In genomic region chr10:30677616-30678015, GRCh38 we compare ENCODE assay signal across 13 cellular contexts. TPM values are rescaled to one million over a fixed set of nuclear protein-coding genes. Genes with fewer than 3 reads are reported as not detected.
DNase-seq lines count a peak whose midpoint lies in the region; ATAC-seq, FAIRE-seq and TF ChIP-seq lines count a peak whose summit lies in the region.
"Not testable (repeated sequence)": the region's sequence is repeated elsewhere in the genome, so short reads cannot be mapped to it uniquely, and the experiment has no call there.
"Had no signal": no experiment of that assay in that cellular context is flagged by ENCODE, and none has a peak within 500 bp of the region (broad histone marks: within the 10 kb centered on the region; RNA-seq: fewer than 3 reads in every experiment).

No MANE protein-coding gene starts in this region.

- POLR2A ChIA-PET in activated CD8-positive, alpha-beta T cell treated with anti-CD3 and anti-CD28 coated beads for 36 hours (lab: Charles Lee) = not testable (repeated sequence)

- not testable (repeated sequence) for H3K79me2 ChIP-seq in GM23338 (replicated peaks; ENCODE audit: insufficient read depth)

- H3K27me3 Mint-ChIP-seq in GM23338 (ENCODE audit: insufficient read depth, low read depth, poor library complexity); activated CD8-positive, alpha-beta T cell treated with anti-CD3 and anti-CD28 coated beads for 36 hours: not testable (repeated sequence)
- peaks cover 20 to 22% of the 10 kb centered on the region in 2 donors for H3K27me3 Mint-ChIP-seq in natural killer cell treated with Interleukin-12 subunit alpha and Interleukin-12 subunit beta and Interleukin-15 and Interleukin-18, amount 100 ng/mL, for 72 hours

- not testable (repeated sequence) for TF ChIP-seq CTCF in GM23338 (conservative IDR thresholded peaks at IDR 0.05; ENCODE audit: low read depth in 2 of 2); activated CD8-positive, alpha-beta T cell treated with anti-CD3 and anti-CD28 coated beads for 36 hours (IDR thresholded peaks at IDR 0.05)

- DNase-seq in GM18507 (ENCODE audit: extremely low spot score, insufficient read length, low read depth); natural killer cell treated with Interleukin-12 subunit alpha and Interleukin-12 subunit beta and Interleukin-15 and Interleukin-18, amount 100 ng/mL, for 72 hours (ENCODE audit: low spot score): not testable (repeated sequence)
- DNase-seq in GM23338 (ENCODE audit: low spot score) (peak; percentile 46), NCI-H82 (lab: John Stamatoyannopoulos, UW) (peak; percentile 8)
- peak; percentile 46 for DNase-seq in activated CD8-positive, alpha-beta T cell treated with anti-CD3 and anti-CD28 coated beads for 36 hours
- peak; percentile 73 for DNase-seq in activated effector memory CD4-positive, alpha-beta T cell treated with anti-CD3 and anti-CD28 coated beads, Interleukin-2, amount 50 U/mL, for 16 hours
- peak; percentile 37 for DNase-seq in stimulated activated naive CD4-positive, alpha-beta T cell treated with Interleukin-2 at 50 U/mL for 16 hours (lab: John Stamatoyannopoulos, UW)

- H3K4me2 ChIP-seq in GM23338 = not testable (repeated sequence)

- not testable (repeated sequence) for H3K4me1 ChIP-seq in GM23338 (ENCODE audit: insufficient read depth)

- peak; percentile 75 for FAIRE-seq in GM18507 (lab: Jason Lieb, UNC)

- not testable (repeated sequence) for H3K9me2 ChIP-seq in GM23338 (ENCODE audit: insufficient read depth)

- not testable (repeated sequence) for H3K27ac Mint-ChIP-seq in GM23338; activated CD8-positive, alpha-beta T cell treated with anti-CD3 and anti-CD28 coated beads for 36 hours
- H3K27ac Mint-ChIP-seq in natural killer cell treated with Interleukin-12 subunit alpha and Interleukin-12 subunit beta and Interleukin-15 and Interleukin-18, amount 100 ng/mL, for 72 hours = peak overlapping the region; percentile 11 to 90

- ATAC-seq in GM23338 = peak; percentile 67
- ATAC-seq in HG03039 (IDR thresholded peaks at IDR 0.05; ENCODE audit: unreplicated experiment) = peak; percentile 57
- peak; percentile 72 for ATAC-seq in activated CD8-positive, alpha-beta T cell treated with anti-CD3 and anti-CD28 coated beads for 36 hours
- ATAC-seq in natural killer cell treated with Interleukin-12 subunit alpha and Interleukin-12 subunit beta and Interleukin-15 and Interleukin-18, amount 100 ng/mL, for 72 hours = peak; percentile 66 to 86

- not testable (repeated sequence) for H3K9me3 Mint-ChIP-seq in GM23338; activated CD8-positive, alpha-beta T cell treated with anti-CD3 and anti-CD28 coated beads for 36 hours; natural killer cell treated with Interleukin-12 subunit alpha and Interleukin-12 subunit beta and Interleukin-15 and Interleukin-18, amount 100 ng/mL, for 72 hours

- not testable (repeated sequence) for H3F3A ChIP-seq in GM23338 (replicated peaks; ENCODE audit: low read depth)

- not testable (repeated sequence) for H4K20me1 ChIP-seq in GM23338 (replicated peaks; ENCODE audit: insufficient read depth)

- CTCF ChIA-PET in activated CD8-positive, alpha-beta T cell treated with anti-CD3 and anti-CD28 coated beads for 36 hours (lab: Charles Lee) = not testable (repeated sequence)

- not testable (repeated sequence) for H3K36me3 ChIP-seq in GM23338 (ENCODE audit: insufficient read depth)

- H3K36me3 Mint-ChIP-seq in GM23338 (ENCODE audit: low read depth); activated CD8-positive, alpha-beta T cell treated with anti-CD3 and anti-CD28 coated beads for 36 hours (ENCODE audit: low read depth): not testable (repeated sequence)
- peaks cover 23% of the 10 kb centered on the region for H3K36me3 Mint-ChIP-seq in natural killer cell treated with Interleukin-12 subunit alpha and Interleukin-12 subunit beta and Interleukin-15 and Interleukin-18, amount 100 ng/mL, for 72 hours

- not testable (repeated sequence) for H2AFZ ChIP-seq in GM23338

- H3K4me1 Mint-ChIP-seq in GM23338 = not testable (repeated sequence)
- peaks cover 12% of the 10 kb centered on the region for H3K4me1 Mint-ChIP-seq in activated CD8-positive, alpha-beta T cell treated with anti-CD3 and anti-CD28 coated beads for 36 hours (ENCODE audit: low read depth)
- peaks cover 0 to 45% of the 10 kb centered on the region in 2 donors for H3K4me1 Mint-ChIP-seq in natural killer cell treated with Interleukin-12 subunit alpha and Interleukin-12 subunit beta and Interleukin-15 and Interleukin-18, amount 100 ng/mL, for 72 hours (ENCODE audit: low read depth in 2 of 2)

- not testable (repeated sequence) for H3K4me3 ChIP-seq in GM23338

- not testable (repeated sequence) for H3K27me3 ChIP-seq in GM23338 (ENCODE audit: insufficient read depth)

- H3K27ac ChIP-seq in GM23338 (ENCODE audit: low read depth) = not testable (repeated sequence)

- H3K4me3 Mint-ChIP-seq in GM23338; activated CD8-positive, alpha-beta T cell treated with anti-CD3 and anti-CD28 coated beads for 36 hours; natural killer cell treated with Interleukin-12 subunit alpha and Interleukin-12 subunit beta and Interleukin-15 and Interleukin-18, amount 100 ng/mL, for 72 hours: not testable (repeated sequence)

- intact Hi-C loops in activated CD8-positive, alpha-beta T cell treated with anti-CD3 and anti-CD28 coated beads for 36 hours (cut with micrococcal nuclease) = not testable (repeated sequence)

RNA-seq across cellular contexts. Expression of gene LYZL2, which starts 48.1 kb away (rescaled TPM):
- not detected in 2 replicates for total RNA-seq in GM23338 (2014; rRNA removed; shearing (Covaris generic))
- not detected in 2 replicates for polyA plus RNA-seq in GM23338 (2016; fragmentation: Nextera tagmentation; extraction: Ambion mirVana)
- not detected for total RNA-seq in activated CD8-positive, alpha-beta T cell treated with anti-CD3 and anti-CD28 coated beads for 36 hours
- not detected for total RNA-seq in natural killer cell treated with Interleukin-12 subunit alpha and Interleukin-12 subunit beta and Interleukin-15 and Interleukin-18, amount 100 ng/mL, for 72 hours
- total RNA-seq: CD8-positive, alpha-beta memory T cell; G401; OCI-LY7 had no signal
- polyA plus RNA-seq: A549; CD8-positive, alpha-beta memory T cell; SK-N-SH had no signal
